ENCODE assay signal across 8 cellular contexts in the genomic region with DNA sequence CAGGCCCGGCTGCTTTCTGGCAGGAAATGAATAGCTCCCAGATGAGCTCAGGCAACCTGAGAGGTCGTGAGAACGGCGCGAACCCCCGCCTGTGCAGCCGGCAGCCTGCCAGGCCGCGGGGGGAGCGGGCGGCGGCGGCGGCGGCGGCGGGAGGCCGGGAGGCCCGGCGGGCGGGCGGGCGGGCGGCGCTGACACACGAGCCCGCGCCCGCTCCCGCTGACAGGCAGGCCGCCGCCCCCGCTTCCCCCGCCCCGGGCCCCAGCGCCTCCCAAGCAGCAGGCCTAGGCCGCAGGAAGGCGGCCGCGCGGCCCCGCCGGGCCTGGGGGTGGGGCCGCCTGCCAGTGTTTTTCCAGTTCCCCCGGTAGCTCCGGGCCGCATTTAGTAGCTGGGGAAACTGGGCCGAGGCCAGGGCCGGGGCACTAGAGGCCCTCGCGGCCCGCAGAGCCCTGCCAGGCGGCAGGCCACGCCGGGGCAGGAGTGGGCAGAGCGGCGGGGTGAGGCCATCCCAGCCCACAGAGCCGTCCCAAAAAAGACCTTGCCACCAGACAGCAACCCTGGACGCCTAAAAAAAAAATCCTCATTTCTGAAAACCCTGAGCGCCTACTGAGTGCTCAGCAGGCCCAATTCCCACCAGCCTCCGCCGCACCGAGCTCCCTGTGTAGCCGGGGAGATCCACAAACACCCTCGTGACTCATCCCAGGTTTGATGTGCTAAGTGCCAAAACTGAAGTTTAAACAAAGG. TPM values are rescaled to one million over a fixed set of nuclear protein-coding genes. Genes with fewer than 3 reads are reported as not detected.
DNase-seq lines count a peak whose midpoint lies in the region; ATAC-seq and TF ChIP-seq lines count a peak whose summit lies in the region.

No MANE protein-coding gene starts in this region.

- H3K27ac ChIP-seq in HCT116 (ENCODE audit: low read depth, low read length) (peak overlapping the region; percentile 91), iPS-20b (ENCODE audit: low read length) (peak overlapping the region; percentile 92)

- TF ChIP-seq POLR2A in HCT116 (IDR thresholded peaks at IDR 0.05; ENCODE audit: borderline replicate concordance, extremely low read depth, insufficient read depth, insufficient read length) = no peak

- H3K36me3 ChIP-seq in ES-I3 (ENCODE audit: insufficient read depth, low read length) (no peaks in the 10 kb centered on the region), HCT116 (ENCODE audit: control insufficient read depth in 1 of 2, insufficient read depth in 2 of 2, low read length in 2 of 2) (no peaks in the 10 kb centered on the region), iPS-20b (ENCODE audit: insufficient read depth, low read depth, low read length) (no peaks in the 10 kb centered on the region)

- RAD21 ChIA-PET in HCT116 (lab: Charles Lee; ENCODE audit: low non-redundant PET in 1 of 2, low total read pairs in 2 of 2, uncharacterized antibody in 2 of 2, unreplicated experiment in 2 of 2) = interaction anchor here (0.6 to 1.8 kb wide), 7 partner anchors 129 to 361 kb away, joined by 3 to 14 read pairs (median 3); no protein-coding TSS in a partner anchor

- peak overlapping the region; percentile 59 for H3K9ac ChIP-seq in ES-I3 (ENCODE audit: low read depth, low read length)
- H3K9ac ChIP-seq in HCT116 (ENCODE audit: low read length) = peak overlapping the region; percentile 91
- peak overlapping the region; percentile 88; the same call in 1 of the 2 replicates for H3K9ac ChIP-seq in iPS-20b (ENCODE audit: low read depth, low read length)

- intact Hi-C loops in HCT116 (cut with micrococcal nuclease) = loop anchor here (1.0 kb wide), 1 partner anchor 174 kb away; no protein-coding TSS in a partner anchor

- peak overlapping the region; percentile 98 for H3K4me2 ChIP-seq in HCT116 (ENCODE audit: low read length)

- CTCF ChIA-PET in HCT116 (lab: Charles Lee) = interaction anchor here (1.0 to 1.7 kb wide), 4 partner anchors 26 to 361 kb away, joined by 3 to 15 read pairs (median 5); no protein-coding TSS in a partner anchor

- H4K20me1 ChIP-seq in HCT116 (ENCODE audit: insufficient read depth) = no peaks in the 10 kb centered on the region

- no peaks in the 10 kb centered on the region for H3K9me3 ChIP-seq in ES-I3 (ENCODE audit: control insufficient read depth, insufficient read depth, low read length)
- H3K9me3 ChIP-seq in HCT116 (ENCODE audit: control insufficient read depth in 1 of 2, insufficient read depth in 1 of 2, low read depth in 1 of 2, low read length in 2 of 2) = no peaks in the 10 kb centered on the region
- no peaks in the 10 kb centered on the region for H3K9me3 ChIP-seq in iPS-20b (ENCODE audit: insufficient read depth, low read depth, low read length)

- peak; percentile 64 for ATAC-seq in HCT116

- no TSS peak for BruUV-seq in HCT116 (replicated peaks; lab: Mats Ljungman, UMichigan)

- DNase-seq in HCT116 (ENCODE audit: low read depth, low spot score) (peak; percentile 82), NCI-H1105 treated with DMSO at 0.1 percent for 48 hours (lab: John Stamatoyannopoulos, UW) (peak; percentile 85), UCSD-AML1 (lab: John Stamatoyannopoulos, UW; ENCODE audit: unreplicated experiment) (peak; percentile 88), T47D (ENCODE audit: low read depth in 1 of 2, low spot score in 1 of 2) (peak; percentile 98 to 100), skeletal muscle cell (ENCODE audit: low read depth) (peak; percentile 89), SKM-1 (lab: John Stamatoyannopoulos, UW; ENCODE audit: unreplicated experiment) (no peak)

- POLR2A ChIA-PET in HCT116 (lab: Charles Lee) = interaction anchor here (0.7 to 1.7 kb wide), 9 partner anchors 11 to 269 kb away, joined by 3 to 5 read pairs (median 4); no protein-coding TSS in a partner anchor

- no peaks in the 10 kb centered on the region for H3K9me2 ChIP-seq in HCT116 (ENCODE audit: insufficient read depth)

- H2AFZ ChIP-seq in HCT116 (ENCODE audit: low read depth, low read length, poor library complexity, severe bottlenecking) = no peak overlapping the region

- H3K79me2 ChIP-seq in HCT116 (ENCODE audit: insufficient read depth, low read length) = peaks cover 9% of the 10 kb centered on the region; the same call in 1 of the 2 replicates

- H3K4me3 ChIP-seq in HCT116 (replicated peaks in 1 of 2; ENCODE audit: low read depth in 1 of 2, low read length in 2 of 2) (peak overlapping the region; percentile 24 to 39; a peak in 3 of 4 replicates), iPS-20b (ENCODE audit: low read length) (peak overlapping the region; percentile 54), skeletal muscle cell (ENCODE audit: low read depth, low read length) (peak overlapping the region; percentile 39)

- H3K27me3 ChIP-seq in HCT116 (ENCODE audit: insufficient read depth, low read length) (no peaks in the 10 kb centered on the region), iPS-20b (ENCODE audit: insufficient read depth, low read length) (peaks cover 50% of the 10 kb centered on the region)

- in situ Hi-C loops in T47D (cut with HindIII; ENCODE audit: low pct_unique_long_range_greater_than_20kb, low sequenced_read_pairs) = no loop called here

- TF ChIP-seq RAD21 in HCT116 (IDR thresholded peaks at IDR 0.05; ENCODE audit: low read depth) = no peak

- no peak for TF ChIP-seq CTCF in HCT116 (IDR thresholded peaks at IDR 0.05 in 2 of 3, conservative IDR thresholded peaks at IDR 0.05 in 1 of 3; ENCODE audit: borderline replicate concordance in 1 of 3, insufficient read depth in 1 of 3, low read depth in 2 of 3, low read length in 2 of 3)

- peaks cover 15% of the 10 kb centered on the region for H3K4me1 ChIP-seq in ES-I3 (ENCODE audit: insufficient read depth, low read length)
- peaks cover 52 to 66% of the 10 kb centered on the region in 2 experiments for H3K4me1 ChIP-seq in HCT116 (ENCODE audit: control insufficient read depth in 1 of 2, insufficient read depth in 2 of 2, low read length in 2 of 2)
- H3K4me1 ChIP-seq in iPS-20b (ENCODE audit: insufficient read depth, low read length) = peaks cover 31% of the 10 kb centered on the region

TF ChIP-seq in HCT116, 20 proteins besides CTCF, POLR2A, EP300 and RAD21:
- TF ChIP-seq ZFX (IDR thresholded peaks at IDR 0.05) = peak; percentile 89
- peak; percentile 16 for TF ChIP-seq POLR2AphosphoS5 (IDR thresholded peaks at IDR 0.05; ENCODE audit: low read depth, low read length)
- TF ChIP-seq, protein P1, sequence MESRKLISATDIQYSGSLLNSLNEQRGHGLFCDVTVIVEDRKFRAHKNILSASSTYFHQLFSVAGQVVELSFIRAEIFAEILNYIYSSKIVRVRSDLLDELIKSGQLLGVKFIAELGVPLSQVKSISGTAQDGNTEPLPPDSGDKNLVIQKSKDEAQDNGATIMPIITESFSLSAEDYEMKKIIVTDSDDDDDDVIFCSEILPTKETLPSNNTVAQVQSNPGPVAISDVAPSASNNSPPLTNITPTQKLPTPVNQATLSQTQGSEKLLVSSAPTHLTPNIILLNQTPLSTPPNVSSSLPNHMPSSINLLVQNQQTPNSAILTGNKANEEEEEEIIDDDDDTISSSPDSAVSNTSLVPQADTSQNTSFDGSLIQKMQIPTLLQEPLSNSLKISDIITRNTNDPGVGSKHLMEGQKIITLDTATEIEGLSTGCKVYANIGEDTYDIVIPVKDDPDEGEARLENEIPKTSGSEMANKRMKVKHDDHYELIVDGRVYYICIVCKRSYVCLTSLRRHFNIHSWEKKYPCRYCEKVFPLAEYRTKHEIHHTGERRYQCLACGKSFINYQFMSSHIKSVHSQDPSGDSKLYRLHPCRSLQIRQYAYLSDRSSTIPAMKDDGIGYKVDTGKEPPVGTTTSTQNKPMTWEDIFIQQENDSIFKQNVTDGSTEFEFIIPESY (IDR thresholded peaks at IDR 0.05; ENCODE audit: extremely low read depth, insufficient replicate concordance, low read length) = peak; percentile 7
- no peak for TF ChIP-seq YY1 (IDR thresholded peaks at IDR 0.05; ENCODE audit: extremely low read depth, insufficient replicate concordance, low read depth, low read length)
- TF ChIP-seq EZH2phosphoT487 (IDR thresholded peaks at IDR 0.05; ENCODE audit: borderline replicate concordance) = no peak
- TF ChIP-seq TCF7L2 (IDR thresholded peaks at IDR 0.05; ENCODE audit: borderline replicate concordance, extremely low read depth, insufficient read depth, insufficient read length) = peak; percentile 46

RNA-seq across cellular contexts. Expression of gene HES1, which starts 5.6 kb away (rescaled TPM):
- 32.9 TPM for total RNA-seq in HCT116 (2021; ENCODE audit: unreplicated experiment)
- polyA plus RNA-seq in HCT116 (2012) = 31.8 and 41.9 TPM in 2 replicates
